In the genomic region with DNA sequence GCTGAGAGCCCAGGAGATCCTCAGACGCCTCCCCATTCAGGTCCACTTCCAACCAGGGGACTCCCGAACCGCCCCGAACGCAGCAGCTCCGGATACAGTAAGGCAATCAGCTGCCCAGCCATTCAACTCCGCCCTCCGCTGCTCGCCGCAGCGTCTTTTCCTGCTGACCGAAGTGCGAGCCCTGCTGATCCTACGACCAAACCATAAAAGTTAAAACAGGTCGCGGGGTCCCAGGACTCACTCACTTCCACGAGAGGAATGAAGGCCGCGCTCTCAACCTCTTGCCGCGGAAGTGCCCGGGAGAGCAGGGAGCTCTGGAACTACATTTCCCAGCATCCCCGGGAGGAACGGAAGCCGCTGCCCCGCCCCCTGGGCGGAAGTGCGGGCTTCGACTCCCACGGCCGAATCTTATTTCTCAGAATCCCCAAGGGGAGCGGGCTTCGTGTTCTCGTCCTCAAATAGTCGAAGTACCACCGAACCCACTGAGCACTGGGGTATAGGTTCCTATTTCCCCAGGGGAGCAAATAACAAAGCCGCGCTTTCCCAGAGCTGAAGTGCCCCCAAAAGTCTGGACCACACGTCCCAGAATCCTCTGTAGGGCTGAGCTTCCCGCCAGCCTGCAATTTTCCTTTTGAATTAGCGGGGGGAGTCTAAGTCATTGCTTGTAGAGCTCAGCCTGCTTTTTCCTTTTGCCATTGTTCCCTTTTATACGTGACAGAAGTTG, we compare ENCODE assay signal across 8 cellular contexts. TPM values are rescaled to one million over a fixed set of nuclear protein-coding genes. Genes with fewer than 3 reads are reported as not detected.
DNase-seq lines count a peak whose midpoint lies in the region; ATAC-seq and TF ChIP-seq lines count a peak whose summit lies in the region.

A gene (minus strand): TSS at position 298 of the 724 bp plus-strand sequence. CDS start 13,097 bp downstream, outside the sequence.

- no peak for TF ChIP-seq CTCF in GM12875 (IDR thresholded peaks at IDR 0.05; ENCODE audit: borderline replicate concordance, insufficient read depth, low read depth, low read length)
- TF ChIP-seq CTCF in heart left ventricle (IDR thresholded peaks at IDR 0.05): no peak
- TF ChIP-seq CTCF in upper lobe of right lung (IDR thresholded peaks at IDR 0.05): no peak

- intact Hi-C loops in T-helper 1 cell treated with Interleukin-12 subunit alpha and Interleukin-12 subunit beta and Interleukin-4 antibody, amounts not matched to agents 30 ng/mL and 1 ng/mL, for 36 hours (cut with micrococcal nuclease): loop anchor here (1.0 to 10.0 kb wide), 14 partner anchors 16 to 950 kb away; a partner anchor contains a TSS
- intact Hi-C loops in heart left ventricle (cut with DNase I) (loop anchor here in 3 of 10 donors (1.0 to 10.0 kb wide), 5 partner anchors 16 to 110 kb away; a partner anchor contains a TSS), posterior vena cava (cut with DNase I) (no loop called here), upper lobe of right lung (cut with DNase I) (no loop called here)

- TF ChIP-seq POLR2A in heart left ventricle (IDR thresholded peaks at IDR 0.05): peak in 1 of 2 donors; percentile 56

- WGBS in heart left ventricle, 4 donors: 0 to 1% (median 0%) methylated on average over 30 to 42 of the region's 42 CpGs

- H3K36me3 ChIP-seq in heart left ventricle (peaks cover 3 to 31% (median 29%) of the 10 kb centered on the region in 9 donors), upper lobe of right lung (peaks cover 29% of the 10 kb centered on the region)

- no peaks in the 10 kb centered on the region for H3K27me3 ChIP-seq in heart left ventricle
- H3K27me3 ChIP-seq in upper lobe of right lung: no peaks in the 10 kb centered on the region

- H3K4me3 ChIP-seq in GM12875 (ENCODE audit: low read depth, low read length) (peak within 1 kb of the TSS; percentile 91), heart left ventricle (peak within 1 kb of the TSS; percentile 49 to 77 (median 66)), upper lobe of right lung (peak within 1 kb of the TSS; percentile 76)

- H3K4me1 ChIP-seq in heart left ventricle: peaks cover 0 to 21% (median 12%) of the 10 kb centered on the region in 12 donors
- H3K4me1 ChIP-seq in upper lobe of right lung: peaks cover 15% of the 10 kb centered on the region

- peak; percentile 94 for DNase-seq in NCI-H146 (lab: John Stamatoyannopoulos, UW)
- DNase-seq in amniotic epithelial cell (ENCODE audit: low read depth): peak; percentile 87
- DNase-seq in heart left ventricle: peak; percentile 91 to 94 (median 92)
- DNase-seq in posterior vena cava (ENCODE audit: low spot score): peak; percentile 96
- DNase-seq in upper lobe of right lung: peak; percentile 94

- ATAC-seq in HG02840 (IDR thresholded peaks at IDR 0.05; ENCODE audit: low FRiP score, unreplicated experiment) (peak; percentile 91), heart left ventricle (peak; percentile 97 to 99 (median 99)), upper lobe of right lung (peak; percentile 100)

- H3K27ac ChIP-seq in heart left ventricle: peak within 1 kb of the TSS; percentile 71 to 93 (median 88)
- peak within 1 kb of the TSS; percentile 88 for H3K27ac ChIP-seq in upper lobe of right lung

- H3K9me3 ChIP-seq in heart left ventricle (peaks cover 0 to 12% (median 0%) of the 10 kb centered on the region in 12 donors), upper lobe of right lung (no peaks in the 10 kb centered on the region)

RNA-seq across cellular contexts. Expression of the gene that starts here (rescaled TPM):
- 17.9 and 19.9 TPM in 2 replicates for total RNA-seq in T-helper 1 cell treated with Interleukin-12 subunit alpha and Interleukin-12 subunit beta and Interleukin-4 antibody, amounts not matched to agents 30 ng/mL and 1 ng/mL, for 36 hours
- total RNA-seq in heart left ventricle (1 to 10 TPM; 4.0 to 9.9 (median 7.2) TPM), posterior vena cava (10 to 100 TPM; 11.5 to 14.4 TPM), upper lobe of right lung (14.0 TPM)
- polyA plus RNA-seq in heart left ventricle: 1 to 10 TPM; 2.4 to 5.4 TPM

Comparison
In these comparisons a context has a peak if more than half of its experiments do, and no peak if none do; other contexts are left out.
1. Peak in every context shown above with its lines: DNase-seq, ATAC-seq, H3K4me3 ChIP-seq and H3K27ac ChIP-seq.